In the genomic region with DNA sequence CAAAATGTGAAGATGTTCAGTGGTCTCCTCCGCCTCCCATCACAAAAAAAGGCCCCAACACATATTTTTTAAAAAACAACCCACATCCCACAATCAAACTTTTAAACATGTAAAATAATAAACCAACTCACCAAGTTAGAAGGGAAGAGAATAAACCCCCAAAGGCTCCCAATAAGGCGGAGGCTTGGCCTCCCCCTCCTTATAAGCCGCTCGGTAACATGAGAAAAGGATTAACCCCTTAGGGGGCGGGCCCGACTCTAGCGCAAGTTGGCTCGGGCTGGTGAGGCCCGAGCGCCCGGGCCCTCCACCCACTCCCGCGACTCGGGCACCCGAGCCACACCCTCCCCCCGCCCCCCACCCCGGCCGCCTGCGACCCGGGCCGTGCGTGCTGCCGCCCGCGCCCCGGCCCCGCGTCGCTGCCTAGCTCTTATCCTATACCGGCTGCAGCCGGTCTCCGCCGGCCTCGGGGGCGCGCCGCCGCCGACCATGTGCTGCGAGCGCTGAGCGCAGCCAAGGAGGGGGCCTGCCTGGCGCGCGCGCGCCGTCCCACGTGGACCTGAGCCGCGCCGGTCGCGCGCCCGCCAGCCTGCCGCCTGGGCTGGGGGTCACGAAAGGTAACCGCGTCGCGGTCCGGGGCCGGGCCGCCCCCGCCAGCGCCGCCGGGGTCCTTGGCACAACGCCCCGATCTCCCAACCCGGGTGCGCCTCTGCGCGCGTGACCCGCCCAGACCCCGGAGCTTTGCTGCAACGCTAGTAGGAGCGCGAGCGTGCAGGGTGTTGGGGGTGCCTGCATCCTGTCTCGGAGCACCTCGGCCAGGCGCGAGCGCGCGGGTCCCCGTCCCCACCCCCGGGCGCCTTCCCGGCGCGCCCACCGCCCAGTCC, we compare ENCODE assay signal across 8 cellular contexts. TPM values are rescaled to one million over a fixed set of nuclear protein-coding genes. Genes with fewer than 3 reads are reported as not detected.
A peak's percentile ranks its signal among the peaks of the same experiment; 100 is the strongest.
DNase-seq lines count a peak whose midpoint lies in the region; ATAC-seq and TF ChIP-seq lines count a peak whose summit lies in the region.

A gene (plus strand): TSS at position 541 of the 881 bp plus-strand sequence. CDS start 15,999 bp downstream, outside the sequence.
A gene with protein sequence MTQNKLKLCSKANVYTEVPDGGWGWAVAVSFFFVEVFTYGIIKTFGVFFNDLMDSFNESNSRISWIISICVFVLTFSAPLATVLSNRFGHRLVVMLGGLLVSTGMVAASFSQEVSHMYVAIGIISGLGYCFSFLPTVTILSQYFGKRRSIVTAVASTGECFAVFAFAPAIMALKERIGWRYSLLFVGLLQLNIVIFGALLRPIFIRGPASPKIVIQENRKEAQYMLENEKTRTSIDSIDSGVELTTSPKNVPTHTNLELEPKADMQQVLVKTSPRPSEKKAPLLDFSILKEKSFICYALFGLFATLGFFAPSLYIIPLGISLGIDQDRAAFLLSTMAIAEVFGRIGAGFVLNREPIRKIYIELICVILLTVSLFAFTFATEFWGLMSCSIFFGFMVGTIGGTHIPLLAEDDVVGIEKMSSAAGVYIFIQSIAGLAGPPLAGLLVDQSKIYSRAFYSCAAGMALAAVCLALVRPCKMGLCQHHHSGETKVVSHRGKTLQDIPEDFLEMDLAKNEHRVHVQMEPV (minus strand): TSS at position 173 of the 881 bp plus-strand sequence. CDS start 12,807 bp downstream, outside the sequence.

- peak; percentile 67 for DNase-seq in Caki2 (ENCODE audit: low read depth)
- peak; percentile 94 for DNase-seq in activated effector memory CD4-positive, alpha-beta T cell treated with anti-CD3 and anti-CD28 coated beads, Interleukin-2, amount 50 U/mL, for 16 hours
- peak; percentile 91 for DNase-seq in foreskin melanocyte

- H3K4me3 ChIP-seq in HUES6 (ENCODE audit: low read depth, low read length) = peak within 1 kb of the TSS; percentile 70
- peak within 1 kb of the TSS; percentile 76 to 91 for H3K4me3 ChIP-seq in neutrophil (ENCODE audit: low read depth in 1 of 2, low read length in 1 of 2)

- H3K36me3 ChIP-seq in HUES6 (ENCODE audit: control insufficient read depth, insufficient read depth, low read length) (no peaks in the 10 kb centered on the region), neutrophil (no peaks in the 10 kb centered on the region)

- peaks cover 44% of the 10 kb centered on the region for H3K4me1 ChIP-seq in HUES6 (ENCODE audit: control insufficient read depth, insufficient read depth, low read length)
- peaks cover 71 to 85% of the 10 kb centered on the region in 2 experiments for H3K4me1 ChIP-seq in neutrophil (ENCODE audit: control insufficient read depth in 1 of 2, insufficient read depth in 1 of 2, low read depth in 1 of 2, low read length in 1 of 2)

- H3K9me3 ChIP-seq in HUES6 (ENCODE audit: control insufficient read depth, insufficient read depth, low read depth, low read length) (no peaks in the 10 kb centered on the region), neutrophil (no peaks in the 10 kb centered on the region)

- in situ Hi-C loops in Caki2 (cut with HindIII; ENCODE audit: low pct_unique_long_range_greater_than_20kb, low sequenced_read_pairs) = no loop called here

- peaks cover 57% of the 10 kb centered on the region for H3K27me3 ChIP-seq in HUES6 (ENCODE audit: control insufficient read depth, insufficient read depth, low read length)
- H3K27me3 ChIP-seq in neutrophil = no peaks in the 10 kb centered on the region

- peak; percentile 54 for ATAC-seq in GM21423 (IDR thresholded peaks at IDR 0.05; ENCODE audit: unreplicated experiment)

- TF ChIP-seq CTCF in neutrophil (IDR thresholded peaks at IDR 0.05) = no peak

- H3K27ac ChIP-seq in HUES6 (ENCODE audit: low read depth, low read length) (peak within 1 kb of the TSS; percentile 42; the same call in 1 of the 2 replicates), neutrophil (peak within 1 kb of the TSS; percentile 100), temporal lobe (ENCODE audit: low read depth, low read length) (peak within 1 kb of the TSS; percentile 65)

- H3K9ac ChIP-seq in HUES6 (ENCODE audit: low read length) = peak within 1 kb of the TSS; percentile 77

TF ChIP-seq in PFSK-1, 5 proteins besides CTCF, POLR2A, EP300 and RAD21:
- TF ChIP-seq TAF1 (IDR thresholded peaks at IDR 0.05; ENCODE audit: borderline replicate concordance, insufficient read depth, low read length) (0 out of 2 replicates have a peak, but pooled peaks have one; percentile 35), POLR2AphosphoS5 (IDR thresholded peaks at IDR 0.05; ENCODE audit: low read depth, low read length) (no peak)
- TF ChIP-seq, protein P1, sequence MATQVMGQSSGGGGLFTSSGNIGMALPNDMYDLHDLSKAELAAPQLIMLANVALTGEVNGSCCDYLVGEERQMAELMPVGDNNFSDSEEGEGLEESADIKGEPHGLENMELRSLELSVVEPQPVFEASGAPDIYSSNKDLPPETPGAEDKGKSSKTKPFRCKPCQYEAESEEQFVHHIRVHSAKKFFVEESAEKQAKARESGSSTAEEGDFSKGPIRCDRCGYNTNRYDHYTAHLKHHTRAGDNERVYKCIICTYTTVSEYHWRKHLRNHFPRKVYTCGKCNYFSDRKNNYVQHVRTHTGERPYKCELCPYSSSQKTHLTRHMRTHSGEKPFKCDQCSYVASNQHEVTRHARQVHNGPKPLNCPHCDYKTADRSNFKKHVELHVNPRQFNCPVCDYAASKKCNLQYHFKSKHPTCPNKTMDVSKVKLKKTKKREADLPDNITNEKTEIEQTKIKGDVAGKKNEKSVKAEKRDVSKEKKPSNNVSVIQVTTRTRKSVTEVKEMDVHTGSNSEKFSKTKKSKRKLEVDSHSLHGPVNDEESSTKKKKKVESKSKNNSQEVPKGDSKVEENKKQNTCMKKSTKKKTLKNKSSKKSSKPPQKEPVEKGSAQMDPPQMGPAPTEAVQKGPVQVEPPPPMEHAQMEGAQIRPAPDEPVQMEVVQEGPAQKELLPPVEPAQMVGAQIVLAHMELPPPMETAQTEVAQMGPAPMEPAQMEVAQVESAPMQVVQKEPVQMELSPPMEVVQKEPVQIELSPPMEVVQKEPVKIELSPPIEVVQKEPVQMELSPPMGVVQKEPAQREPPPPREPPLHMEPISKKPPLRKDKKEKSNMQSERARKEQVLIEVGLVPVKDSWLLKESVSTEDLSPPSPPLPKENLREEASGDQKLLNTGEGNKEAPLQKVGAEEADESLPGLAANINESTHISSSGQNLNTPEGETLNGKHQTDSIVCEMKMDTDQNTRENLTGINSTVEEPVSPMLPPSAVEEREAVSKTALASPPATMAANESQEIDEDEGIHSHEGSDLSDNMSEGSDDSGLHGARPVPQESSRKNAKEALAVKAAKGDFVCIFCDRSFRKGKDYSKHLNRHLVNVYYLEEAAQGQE (IDR thresholded peaks at IDR 0.05; ENCODE audit: insufficient read depth in 1 of 2, low read depth in 2 of 2, low read length in 2 of 2) = no peak

RNA-seq across cellular contexts. Expression of the first gene that starts in this region (rescaled TPM):
- 0.41 and 1.3 TPM in 2 replicates for total RNA-seq in Caki2 (2014; rRNA removed; shearing (Covaris generic); ENCODE audit: low replicate concordance)
- 2.1 TPM for polyA plus RNA-seq in PFSK-1 (2012; ENCODE audit: insufficient read length, low read depth)
- total RNA-seq in temporal lobe = 3.2 TPM

RNA-seq across cellular contexts. Expression of the second gene that starts in this region (rescaled TPM):
- 0.43 TPM in 1 of 2 replicates, not detected in the other for total RNA-seq in Caki2 (2014; rRNA removed; shearing (Covaris generic); ENCODE audit: low replicate concordance)
- polyA plus RNA-seq in PFSK-1 (2012; ENCODE audit: insufficient read length, low read depth) = 0.77 TPM
- 2.7 TPM for total RNA-seq in temporal lobe

Comparison
In these comparisons a context has a peak if more than half of its experiments do, and no peak if none do; other contexts are left out.
1. Peak in every context shown above with its lines: DNase-seq, ATAC-seq, H3K4me3 ChIP-seq and H3K27ac ChIP-seq.
2. H3K27ac ChIP-seq: peak in every context shown above with its lines; median percentile 100 in neutrophil; 65 in temporal lobe; 42 in HUES6.